Comparison of ENCODE assay signal across 12 cellular contexts in genomic region chr1:172255223-172255560, GRCh38.
DNase-seq lines count a peak whose midpoint lies in the region; ATAC-seq and TF ChIP-seq lines count a peak whose summit lies in the region.
"Had no signal": no experiment of that assay in that cellular context is flagged by ENCODE, and none has a peak within 500 bp of the region (broad histone marks: within the 10 kb centered on the region; RNA-seq: fewer than 3 reads in every experiment).

No MANE protein-coding gene starts in this region.

- H3K9me3 Mint-ChIP-seq in stimulated activated memory B cell treated with anti-CD40 and anti-IgM and Interleukin-4, amounts not matched to agents 10 μg/mL and 1 μg/mL and 100 μg/mL, for 72 hours, result peaks cover 19% of the 10 kb centered on the region

- H3K4me3 ChIP-seq in SJCRH30, result no peak overlapping the region
- no peak overlapping the region for H3K4me3 ChIP-seq in heart left ventricle
- H3K4me3 ChIP-seq: gastroesophageal sphincter, ovary had no signal

- peaks cover 12% of the 10 kb centered on the region for H3K36me3 Mint-ChIP-seq in stimulated activated memory B cell treated with anti-CD40 and anti-IgM and Interleukin-4, amounts not matched to agents 10 μg/mL and 1 μg/mL and 100 μg/mL, for 72 hours

- H3K27ac Mint-ChIP-seq in stimulated activated memory B cell treated with anti-CD40 and anti-IgM and Interleukin-4, amounts not matched to agents 10 μg/mL and 1 μg/mL and 100 μg/mL, for 72 hours, result peak overlapping the region; percentile 65

- H3K9me3 ChIP-seq in SJCRH30 (replicated peaks) (no peaks in the 10 kb centered on the region), heart left ventricle (peaks cover 0 to 20% (median 4%) of the 10 kb centered on the region in 12 donors)
- H3K9me3 ChIP-seq: ovary had no signal

- no peak for ATAC-seq in stimulated activated memory B cell treated with anti-CD40 and anti-IgM and Interleukin-4, amounts not matched to agents 10 μg/mL and 1 μg/mL and 100 μg/mL, for 72 hours
- ATAC-seq in heart left ventricle (no peak), HG03432 (IDR thresholded peaks at IDR 0.05; ENCODE audit: unreplicated experiment) (no peak), HG03097 (IDR thresholded peaks at IDR 0.05; ENCODE audit: low FRiP score, unreplicated experiment) (no peak)
- ATAC-seq: gastroesophageal sphincter had no signal

- H3K36me3 ChIP-seq in SJCRH30, result no peaks in the 10 kb centered on the region
- H3K36me3 ChIP-seq in heart left ventricle, result no peaks in the 10 kb centered on the region
- H3K36me3 ChIP-seq: gastroesophageal sphincter, ovary had no signal

- TF ChIP-seq CTCF in heart left ventricle (IDR thresholded peaks at IDR 0.05), result no peak

- peaks cover 19% of the 10 kb centered on the region for H3K4me1 Mint-ChIP-seq in stimulated activated memory B cell treated with anti-CD40 and anti-IgM and Interleukin-4, amounts not matched to agents 10 μg/mL and 1 μg/mL and 100 μg/mL, for 72 hours

- H3K27ac ChIP-seq in SJCRH30 (peak overlapping the region; percentile 64), heart left ventricle (peak overlapping the region in 1 of 12 donors; percentile 2)
- H3K27ac ChIP-seq: gastroesophageal sphincter, ovary had no signal

- H3K4me1 ChIP-seq in SJCRH30, result peaks cover 20% of the 10 kb centered on the region
- peaks cover 0 to 12% (median 0%) of the 10 kb centered on the region in 12 donors for H3K4me1 ChIP-seq in heart left ventricle

- H3K27me3 ChIP-seq in SJCRH30, result no peaks in the 10 kb centered on the region
- H3K27me3 ChIP-seq in heart left ventricle, result no peaks in the 10 kb centered on the region
- H3K27me3 ChIP-seq: gastroesophageal sphincter, ovary had no signal

- H3K4me3 Mint-ChIP-seq in stimulated activated memory B cell treated with anti-CD40 and anti-IgM and Interleukin-4, amounts not matched to agents 10 μg/mL and 1 μg/mL and 100 μg/mL, for 72 hours, result no peak overlapping the region

- intact Hi-C loops in heart left ventricle (cut with DNase I), result no loop called here

- H3K27me3 Mint-ChIP-seq in stimulated activated memory B cell treated with anti-CD40 and anti-IgM and Interleukin-4, amounts not matched to agents 10 μg/mL and 1 μg/mL and 100 μg/mL, for 72 hours, result no peaks in the 10 kb centered on the region

- peak; percentile 28 for DNase-seq in HK-2 (ENCODE audit: unreplicated experiment)
- no peak for DNase-seq in SJCRH30
- peak; percentile 27 for DNase-seq in cerebellar cortex (ENCODE audit: low spot score)
- DNase-seq in heart left ventricle, result no peak
- DNase-seq: activated CD4-positive, CD25-positive, alpha-beta regulatory T cell treated with anti-CD3 and anti-CD28 coated beads, Interleukin-2, amount 50 U/mL, for 72 hours; activated naive CD4-positive, alpha-beta T cell treated with anti-CD3 and anti-CD28 coated beads, Interleukin-2, amount 50 U/mL, for 16 hours; ovary; stimulated activated CD4-positive, alpha-beta T cell treated with anti-CD3 and anti-CD28 coated beads, Interleukin-2, amount 100 ng/mL, for 24 hours had no signal

- TF ChIP-seq POLR2A in heart left ventricle (IDR thresholded peaks at IDR 0.05), result no peak

Comparison
In these comparisons a context has a peak if more than half of its experiments do, and no peak if none do; other contexts are left out.
1. DNase-seq: peak in HK-2 (single experiment) and cerebellar cortex (single experiment); none in SJCRH30 (0 of 2) and heart left ventricle (0 of 5).